ENCODE assay signal across 14 cellular contexts in the genomic region with DNA sequence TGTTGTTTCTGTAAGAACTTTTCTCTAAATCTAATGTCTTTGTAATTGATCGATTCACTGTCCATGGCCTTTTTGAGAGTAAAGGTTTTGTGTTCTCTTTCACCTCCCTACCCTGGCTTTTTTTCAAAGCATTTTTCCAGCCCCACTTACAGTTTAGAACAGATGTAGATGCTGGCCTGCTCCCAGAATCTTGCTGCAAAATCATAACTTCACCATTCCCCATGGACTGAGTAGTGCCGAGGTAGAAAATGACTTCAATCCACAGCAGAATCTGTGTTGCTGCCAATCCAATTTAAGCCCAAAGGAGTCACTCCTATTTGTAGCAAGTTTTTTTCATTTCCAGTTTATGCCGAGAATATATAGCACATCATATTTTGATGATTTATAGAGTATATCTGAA.
"Had no signal": no experiment of that assay in that cellular context is flagged by ENCODE, and none has a peak within 500 bp of the region (broad histone marks: within the 10 kb centered on the region; RNA-seq: fewer than 3 reads in every experiment).

No MANE protein-coding gene starts in this region.

- H3K4me1 ChIP-seq: adrenal gland, body of pancreas, left lung, parathyroid adenoma, stomach had no signal

- H3K4me3 ChIP-seq: adrenal gland, body of pancreas, heart right ventricle, left lung, stomach, transverse colon had no signal

- H3K9me3 ChIP-seq: adrenal gland, body of pancreas, heart right ventricle, left lung, stomach, transverse colon had no signal

- DNase-seq: activated CD4-positive, CD25-positive, alpha-beta regulatory T cell; activated naive CD4-positive, alpha-beta T cell treated with anti-CD3 and anti-CD28 coated beads, Interleukin-2, amount 10 ng/mL, durations not matched to agents 7 days and 5 days; adrenal gland; foreskin melanocyte; islet precursor cell; left lung; small intestine; stomach; T-helper 17 cell; transverse colon had no signal

- H3K36me3 ChIP-seq: adrenal gland, heart right ventricle, left lung, stomach, transverse colon had no signal

- ATAC-seq: body of pancreas, left lung, SK-N-SH treated with all-trans-retinoic acid at 6 μM for 48 hours, T-helper 17 cell had no signal

- H3K27ac ChIP-seq: adrenal gland, body of pancreas, left lung, parathyroid adenoma, stomach, transverse colon had no signal

- H3K27me3 ChIP-seq: adrenal gland, body of pancreas, heart right ventricle, left lung, stomach, transverse colon had no signal
